ENCODE assay signal across 8 cellular contexts in genomic region chr2:69828913-69829242, GRCh38. TPM values are rescaled to one million over a fixed set of nuclear protein-coding genes. Genes with fewer than 3 reads are reported as not detected.
DNase-seq lines count a peak whose midpoint lies in the region; ATAC-seq, FAIRE-seq and TF ChIP-seq lines count a peak whose summit lies in the region.

No MANE protein-coding gene starts in this region.

- peaks cover 20% of the 10 kb centered on the region for H3K36me3 Mint-ChIP-seq in activated CD4-positive, alpha-beta T cell treated with anti-CD3 and anti-CD28 coated beads for 36 hours (ENCODE audit: low read depth)
- peaks cover 3% of the 10 kb centered on the region for H3K36me3 Mint-ChIP-seq in progenitor cell of endocrine pancreas (ENCODE audit: insufficient read depth)

- no peaks in the 10 kb centered on the region for H3K27me3 ChIP-seq in NT2/D1 (ENCODE audit: insufficient read depth, insufficient read length)

- H3K9ac ChIP-seq in NT2/D1 (ENCODE audit: insufficient read length, low read depth) = peak overlapping the region; percentile 82

- H3K4me3 Mint-ChIP-seq in activated CD4-positive, alpha-beta T cell treated with anti-CD3 and anti-CD28 coated beads for 36 hours = peak overlapping the region; percentile 83
- H3K4me3 Mint-ChIP-seq in progenitor cell of endocrine pancreas (ENCODE audit: low read depth) = peak overlapping the region; percentile 79

- CTCF ChIA-PET in activated CD4-positive, alpha-beta T cell treated with anti-CD3 and anti-CD28 coated beads for 36 hours (lab: Charles Lee) = interaction anchor here (0.7 to 6.8 kb wide), 6 partner anchors 12 to 264 kb away, joined by 3 to 38 read pairs (median 4); partner anchors contain the start of gene MXD1

- ATAC-seq in activated CD4-positive, alpha-beta T cell treated with anti-CD3 and anti-CD28 coated beads for 36 hours = peak; percentile 1
- no peak for ATAC-seq in HG03025 (IDR thresholded peaks at IDR 0.05; ENCODE audit: low FRiP score, unreplicated experiment)

- peak overlapping the region; percentile 94 for H3K27ac Mint-ChIP-seq in activated CD4-positive, alpha-beta T cell treated with anti-CD3 and anti-CD28 coated beads for 36 hours
- H3K27ac Mint-ChIP-seq in progenitor cell of endocrine pancreas = peak overlapping the region; percentile 98

- H3K9me3 Mint-ChIP-seq in activated CD4-positive, alpha-beta T cell treated with anti-CD3 and anti-CD28 coated beads for 36 hours (ENCODE audit: low read depth) = no peaks in the 10 kb centered on the region
- no peaks in the 10 kb centered on the region for H3K9me3 Mint-ChIP-seq in progenitor cell of endocrine pancreas (ENCODE audit: low read depth)

- peaks cover 43% of the 10 kb centered on the region for H3K4me1 Mint-ChIP-seq in activated CD4-positive, alpha-beta T cell treated with anti-CD3 and anti-CD28 coated beads for 36 hours
- H3K4me1 Mint-ChIP-seq in progenitor cell of endocrine pancreas (ENCODE audit: low read depth) = peaks cover 23% of the 10 kb centered on the region

- no peak for TF ChIP-seq CTCF in epithelial cell of esophagus (IDR thresholded peaks at IDR 0.05; ENCODE audit: insufficient read depth, low read depth, low read length, missing control alignments)
- TF ChIP-seq CTCF in progenitor cell of endocrine pancreas (IDR thresholded peaks at IDR 0.05; ENCODE audit: unreplicated experiment) = no peak
- TF ChIP-seq CTCF in D721Med (IDR thresholded peaks at IDR 0.05; ENCODE audit: insufficient read depth, missing control alignments) = no peak

- POLR2A ChIA-PET in activated CD4-positive, alpha-beta T cell treated with anti-CD3 and anti-CD28 coated beads for 36 hours (lab: Charles Lee) = interaction anchor here (0.6 kb wide), 2 partner anchors 67 to 295 kb away, joined by 3 to 4 read pairs; no protein-coding TSS in a partner anchor

- intact Hi-C loops in activated CD4-positive, alpha-beta T cell treated with anti-CD3 and anti-CD28 coated beads for 36 hours (cut with DNase I, micrococcal nuclease) = loop anchor here in 1 of 2 experiments (1.0 to 5.0 kb wide), 13 partner anchors 57 to 464 kb away; partner anchors contain the start of genes AAK1, GFPT1, NFU1 and PCBP1

- FAIRE-seq in D721Med (lab: Jason Lieb, UNC) = no peak

- H3K9me3 ChIP-seq in NT2/D1 (ENCODE audit: insufficient read depth, low read length) = no peaks in the 10 kb centered on the region

- H3K4me1 ChIP-seq in NT2/D1 (ENCODE audit: insufficient read depth, insufficient read length) = no peaks in the 10 kb centered on the region

- no peak for DNase-seq in activated CD4-positive, alpha-beta T cell treated with anti-CD3 and anti-CD28 coated beads for 36 hours
- no peak for DNase-seq in activated CD4-positive, alpha-beta T cell treated with anti-CD3 and anti-CD28 coated beads, Interleukin-2, amount 50 U/mL, for 1 hour
- DNase-seq in NT2/D1 (ENCODE audit: low read depth, low spot score) (no peak), epithelial cell of esophagus (ENCODE audit: low read depth) (no peak), progenitor cell of endocrine pancreas (ENCODE audit: low spot score, unreplicated experiment) (no peak), D721Med (ENCODE audit: insufficient read length, low spot score) (no peak)
- no peak for DNase-seq in activated CD4-positive, CD25-positive, alpha-beta regulatory T cell treated with anti-CD3 and anti-CD28 coated beads, Interleukin-2, amount 50 U/mL, for 72 hours

- no peaks in the 10 kb centered on the region for H3K27me3 Mint-ChIP-seq in activated CD4-positive, alpha-beta T cell treated with anti-CD3 and anti-CD28 coated beads for 36 hours
- no peaks in the 10 kb centered on the region for H3K27me3 Mint-ChIP-seq in progenitor cell of endocrine pancreas

- peak overlapping the region; percentile 88 for H3K4me3 ChIP-seq in NT2/D1 (ENCODE audit: insufficient read length, low read depth)
- peak overlapping the region; percentile 85 for H3K4me3 ChIP-seq in epithelial cell of esophagus (ENCODE audit: low read length)

- H3K36me3 ChIP-seq in NT2/D1 (ENCODE audit: insufficient read depth, insufficient read length, low read length) = peaks cover 4% of the 10 kb centered on the region

RNA-seq across cellular contexts. Expression of gene GMCL1, which starts 0.6 kb away (rescaled TPM):
- total RNA-seq in activated CD4-positive, alpha-beta T cell treated with anti-CD3 and anti-CD28 coated beads for 36 hours = 10 to 100 TPM; 14.5 to 20.3 TPM
- 33.1 and 39.2 TPM in 2 replicates for total RNA-seq in progenitor cell of endocrine pancreas
